In the genomic region with DNA sequence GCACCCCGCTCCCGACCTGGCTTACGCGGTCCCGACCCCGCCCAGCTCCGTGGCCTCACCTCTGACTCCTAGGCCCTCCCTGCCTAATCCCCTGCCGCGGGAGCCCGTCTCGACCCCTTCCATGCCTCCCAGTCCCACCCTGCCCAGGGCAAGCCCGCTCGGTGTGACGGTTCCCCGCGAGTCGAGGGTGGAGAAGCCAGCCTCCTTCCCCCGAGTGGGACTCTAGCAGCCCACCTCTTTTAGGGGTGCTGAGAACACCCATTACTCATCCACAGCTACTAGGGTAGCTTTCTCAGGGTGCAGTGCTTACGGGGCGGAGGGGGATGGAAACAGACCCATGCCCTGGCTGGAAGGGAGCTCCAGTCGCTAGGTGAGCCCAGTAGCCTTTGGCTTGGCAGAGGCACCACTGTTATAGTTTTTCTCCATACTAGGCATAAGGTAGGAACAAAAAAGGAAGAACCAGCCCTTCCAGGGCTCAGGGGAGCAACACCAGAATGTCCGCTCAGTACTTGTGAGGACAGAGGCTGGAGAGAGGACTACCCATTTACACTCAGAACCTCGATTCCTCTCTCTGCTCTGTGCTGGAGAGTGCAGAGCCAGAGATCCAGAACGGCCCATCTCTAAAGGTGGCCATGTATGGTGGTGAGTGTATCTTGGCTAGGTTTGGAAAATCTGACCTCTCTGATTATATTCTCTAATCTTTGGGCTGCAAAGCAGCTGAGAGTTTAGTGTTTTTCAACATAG, we compare ENCODE assay signal across 8 cellular contexts. TPM values are rescaled to one million over a fixed set of nuclear protein-coding genes. Genes with fewer than 3 reads are reported as not detected.
DNase-seq lines count a peak whose midpoint lies in the region; ATAC-seq and TF ChIP-seq lines count a peak whose summit lies in the region.

No MANE protein-coding gene starts in this region.

- 0 out of 2 replicates have a peak, but pooled peaks cover 2% of the 10 kb centered on the region for H3K9me3 ChIP-seq in SJSA1 (replicated peaks)

- no peak overlapping the region; the same call in 1 of the 2 replicates for H3K27ac ChIP-seq in SJSA1

- peaks cover 18% of the 10 kb centered on the region for H3K4me1 Mint-ChIP-seq in activated CD4-positive, alpha-beta T cell treated with anti-CD3 and anti-CD28 coated beads for 36 hours
- H3K4me1 Mint-ChIP-seq in mesothelial cell of epicardium = peaks cover 12% of the 10 kb centered on the region

- H3K4me3 Mint-ChIP-seq in activated CD4-positive, alpha-beta T cell treated with anti-CD3 and anti-CD28 coated beads for 36 hours = peak overlapping the region; percentile 90
- peak overlapping the region; percentile 87 for H3K4me3 Mint-ChIP-seq in mesothelial cell of epicardium

- TF ChIP-seq CTCF in mesothelial cell of epicardium (IDR thresholded peaks at IDR 0.05; ENCODE audit: unreplicated experiment) = no peak

- H3K9me3 Mint-ChIP-seq in activated CD4-positive, alpha-beta T cell treated with anti-CD3 and anti-CD28 coated beads for 36 hours (ENCODE audit: low read depth) = peaks cover 2% of the 10 kb centered on the region
- H3K9me3 Mint-ChIP-seq in mesothelial cell of epicardium = no peaks in the 10 kb centered on the region

- H3K4me3 ChIP-seq in SJSA1 = peak overlapping the region; percentile 61

- ATAC-seq in activated CD4-positive, alpha-beta T cell treated with anti-CD3 and anti-CD28 coated beads for 36 hours = no peak

- CTCF ChIA-PET in activated CD4-positive, alpha-beta T cell treated with anti-CD3 and anti-CD28 coated beads for 36 hours (lab: Charles Lee) = interaction anchor here (0.7 to 3.1 kb wide), 10 partner anchors 10 to 90 kb away, joined by 3 to 30 read pairs (median 7); a partner anchor contains a TSS

- DNase-seq in activated CD4-positive, alpha-beta T cell treated with anti-CD3 and anti-CD28 coated beads for 36 hours = no peak
- DNase-seq in activated CD4-positive, alpha-beta T cell treated with anti-CD3 and anti-CD28 coated beads, Interleukin-2, amount 50 U/mL, for 4 hours = no peak
- DNase-seq in SJSA1 (ENCODE audit: low read depth in 1 of 2, low spot score in 2 of 2) (peak in 1 of 2 experiments; percentile 40), mesothelial cell of epicardium (ENCODE audit: low spot score in 2 of 2, unreplicated experiment in 2 of 2) (peak in 1 of 2 experiments; percentile 45), ureter (ENCODE audit: low spot score) (peak; percentile 63), NCI-H2171 (lab: John Stamatoyannopoulos, UW) (no peak), cerebellar cortex (ENCODE audit: low spot score) (no peak)
- DNase-seq in effector CD4-positive, alpha-beta T cell = peak; percentile 40

- peaks cover 15% of the 10 kb centered on the region for H3K36me3 Mint-ChIP-seq in activated CD4-positive, alpha-beta T cell treated with anti-CD3 and anti-CD28 coated beads for 36 hours (ENCODE audit: low read depth)
- H3K36me3 Mint-ChIP-seq in mesothelial cell of epicardium = peaks cover 16% of the 10 kb centered on the region

- H3K27me3 ChIP-seq in SJSA1 (replicated peaks) = no peaks in the 10 kb centered on the region

- intact Hi-C loops in activated CD4-positive, alpha-beta T cell treated with anti-CD3 and anti-CD28 coated beads for 36 hours (cut with DNase I, micrococcal nuclease) = loop anchor here (1.0 to 10.0 kb wide), 15 partner anchors 19 to 1843 kb away; a partner anchor contains a TSS

- POLR2A ChIA-PET in activated CD4-positive, alpha-beta T cell treated with anti-CD3 and anti-CD28 coated beads for 36 hours (lab: Charles Lee) = interaction anchor here (0.6 to 2.0 kb wide), 5 partner anchors 13 to 29 kb away, joined by 4 to 15 read pairs (median 6); a partner anchor contains a TSS

- peaks cover 4% of the 10 kb centered on the region for H3K27me3 Mint-ChIP-seq in activated CD4-positive, alpha-beta T cell treated with anti-CD3 and anti-CD28 coated beads for 36 hours
- peaks cover 6% of the 10 kb centered on the region for H3K27me3 Mint-ChIP-seq in mesothelial cell of epicardium (ENCODE audit: low read depth)

- peak overlapping the region; percentile 64 for H3K27ac Mint-ChIP-seq in activated CD4-positive, alpha-beta T cell treated with anti-CD3 and anti-CD28 coated beads for 36 hours
- peak overlapping the region; percentile 87 for H3K27ac Mint-ChIP-seq in mesothelial cell of epicardium

- peaks cover 36% of the 10 kb centered on the region for H3K36me3 ChIP-seq in SJSA1

- peaks cover 19% of the 10 kb centered on the region for H3K4me1 ChIP-seq in SJSA1 (replicated peaks)

RNA-seq across cellular contexts. Expression of a gene that starts 0.6 kb away (rescaled TPM):
- total RNA-seq in activated CD4-positive, alpha-beta T cell treated with anti-CD3 and anti-CD28 coated beads for 36 hours = 10 to 100 TPM; 12.5 to 14.5 TPM
- total RNA-seq in SJSA1 (2014; rRNA removed; shearing (Covaris generic)) = 22.8 and 32.7 TPM in 2 replicates
- total RNA-seq in mesothelial cell of epicardium (40.5 to 45.0 TPM (median 43.2 TPM) in 3 replicates), ureter (22.0 TPM)

RNA-seq across cellular contexts. Expression of a gene that starts 19.3 kb away (rescaled TPM):
- 10 to 100 TPM; 54.1 to 69.1 TPM for total RNA-seq in activated CD4-positive, alpha-beta T cell treated with anti-CD3 and anti-CD28 coated beads for 36 hours
- 52.4 and 57.3 TPM in 2 replicates for total RNA-seq in SJSA1 (2014; rRNA removed; shearing (Covaris generic))
- total RNA-seq in mesothelial cell of epicardium (86.8 to 88.8 TPM (median 88.6 TPM) in 3 replicates), ureter (89.6 TPM)

RNA-seq across cellular contexts. Expression of a gene that starts 19.4 kb away (rescaled TPM):
- 100 to 1,000 TPM; 305 to 406 TPM for total RNA-seq in activated CD4-positive, alpha-beta T cell treated with anti-CD3 and anti-CD28 coated beads for 36 hours
- total RNA-seq in SJSA1 (2014; rRNA removed; shearing (Covaris generic)) = 322 and 334 TPM in 2 replicates
- total RNA-seq in mesothelial cell of epicardium (254 to 263 TPM (median 257 TPM) in 3 replicates), ureter (398 TPM)

RNA-seq across cellular contexts. Expression of a gene that starts 26.3 kb away (rescaled TPM):
- under 1 TPM; 0.40 to 0.46 TPM for total RNA-seq in activated CD4-positive, alpha-beta T cell treated with anti-CD3 and anti-CD28 coated beads for 36 hours
- 168 and 170 TPM in 2 replicates for total RNA-seq in SJSA1 (2014; rRNA removed; shearing (Covaris generic))
- total RNA-seq in mesothelial cell of epicardium = 170 to 179 TPM (median 172 TPM) in 3 replicates
- total RNA-seq in ureter = 65.8 TPM

RNA-seq across cellular contexts. Expression of a gene that starts 34.5 kb away (rescaled TPM):
- total RNA-seq in activated CD4-positive, alpha-beta T cell treated with anti-CD3 and anti-CD28 coated beads for 36 hours = 10 to 100 TPM; 10.6 to 12.7 TPM
- 0.11 and 0.31 TPM in 2 replicates for total RNA-seq in SJSA1 (2014; rRNA removed; shearing (Covaris generic))
- total RNA-seq in mesothelial cell of epicardium = 3.3 to 4.1 TPM (median 3.6 TPM) in 3 replicates
- 2.6 TPM for total RNA-seq in ureter

Comparison
In these comparisons a context has a peak if more than half of its experiments do, and no peak if none do; other contexts are left out.
1. DNase-seq: peak in effector CD4-positive, alpha-beta T cell (single experiment) and ureter (single experiment); none in activated CD4-positive, alpha-beta T cell treated with anti-CD3 and anti-CD28 coated beads for 36 hours (single experiment), activated CD4-positive, alpha-beta T cell treated with anti-CD3 and anti-CD28 coated beads, Interleukin-2, amount 50 U/mL, for 4 hours (0 of 2), NCI-H2171 (single experiment) and cerebellar cortex (single experiment).